Comparison of ENCODE assay signal across 8 cellular contexts in genomic region chr5:99104538-99105132, GRCh38.
DNase-seq lines count a peak whose midpoint lies in the region; ATAC-seq and TF ChIP-seq lines count a peak whose summit lies in the region.

No MANE protein-coding gene starts in this region.

- H3K27me3 ChIP-seq in upper lobe of right lung: no peaks in the 10 kb centered on the region

- no peaks in the 10 kb centered on the region for H3K36me3 Mint-ChIP-seq in WTC11
- H3K36me3 Mint-ChIP-seq in activated naive CD8-positive, alpha-beta T cell treated with anti-CD3 and anti-CD28 coated beads for 36 hours: no peaks in the 10 kb centered on the region

- no peaks in the 10 kb centered on the region for H3K9me3 ChIP-seq in upper lobe of right lung

- H3K27ac ChIP-seq in upper lobe of right lung: no peak overlapping the region

- no peaks in the 10 kb centered on the region for H3K36me3 ChIP-seq in upper lobe of right lung

- CTCF ChIA-PET in AG04449 (lab: Yijun Ruan, JAX) (interaction anchor here (0.7 to 3.2 kb wide), 10 partner anchors 8 to 54 kb away, joined by 3 to 12 read pairs (median 4); no protein-coding TSS in a partner anchor), WTC11 (lab: Charles Lee) (interaction anchor here (0.6 to 1.3 kb wide), 45 partner anchors 8 to 1604 kb away, joined by 3 to 14 read pairs (median 4); no protein-coding TSS in a partner anchor)

- no peaks in the 10 kb centered on the region for H3K4me1 ChIP-seq in upper lobe of right lung

- no peaks in the 10 kb centered on the region for H3K4me1 Mint-ChIP-seq in WTC11
- no peaks in the 10 kb centered on the region for H3K4me1 Mint-ChIP-seq in activated naive CD8-positive, alpha-beta T cell treated with anti-CD3 and anti-CD28 coated beads for 36 hours

- H3K27me3 Mint-ChIP-seq in WTC11 (ENCODE audit: low read depth): no peaks in the 10 kb centered on the region
- no peaks in the 10 kb centered on the region for H3K27me3 Mint-ChIP-seq in activated naive CD8-positive, alpha-beta T cell treated with anti-CD3 and anti-CD28 coated beads for 36 hours

- no peak overlapping the region for H3K27ac Mint-ChIP-seq in WTC11
- H3K27ac Mint-ChIP-seq in activated naive CD8-positive, alpha-beta T cell treated with anti-CD3 and anti-CD28 coated beads for 36 hours: no peak overlapping the region

- no peak for DNase-seq in AG04449 (ENCODE audit: low read depth, low spot score)
- peak; percentile 54 for DNase-seq in NCI-H2029 treated with DMSO at 0.1 percent for 48 hours (lab: John Stamatoyannopoulos, UW)
- no peak for DNase-seq in WTC11 (ENCODE audit: low spot score)
- peak; percentile 43 for DNase-seq in iPS-NIHi11 (ENCODE audit: low spot score)
- no peak for DNase-seq in upper lobe of right lung
- DNase-seq in activated naive CD8-positive, alpha-beta T cell treated with anti-CD3 and anti-CD28 coated beads for 36 hours: no peak
- no peak for DNase-seq in activated effector memory CD4-positive, alpha-beta T cell treated with anti-CD3 and anti-CD28 coated beads, Interleukin-2, amount 50 U/mL, for 16 hours

- no peaks in the 10 kb centered on the region for H3K9me3 Mint-ChIP-seq in WTC11
- no peaks in the 10 kb centered on the region for H3K9me3 Mint-ChIP-seq in activated naive CD8-positive, alpha-beta T cell treated with anti-CD3 and anti-CD28 coated beads for 36 hours

- POLR2A ChIA-PET in AG04449 (lab: Yijun Ruan, JAX): interaction anchor here (0.5 kb wide), 1 partner anchor 16 kb away, joined by 3 read pairs; no protein-coding TSS in a partner anchor
- POLR2A ChIA-PET in WTC11 (lab: Charles Lee): interaction anchor here (0.6 kb wide), 1 partner anchor 48 kb away, joined by 3 read pairs; no protein-coding TSS in a partner anchor

- no peak overlapping the region for H3K4me3 Mint-ChIP-seq in WTC11
- H3K4me3 Mint-ChIP-seq in activated naive CD8-positive, alpha-beta T cell treated with anti-CD3 and anti-CD28 coated beads for 36 hours: no peak overlapping the region

- TF ChIP-seq CTCF in AG04449 (IDR thresholded peaks at IDR 0.05; ENCODE audit: insufficient read depth, low read length, missing control alignments) (peak; percentile 23), WTC11 (IDR thresholded peaks at IDR 0.05) (peak; percentile 30; the same call in 1 of the 2 replicates), upper lobe of right lung (IDR thresholded peaks at IDR 0.05) (peak; percentile 67)

- ATAC-seq in GM18517 (IDR thresholded peaks at IDR 0.05; ENCODE audit: unreplicated experiment): peak; percentile 54
- peak; percentile 47; the same call in 1 of the 2 replicates for ATAC-seq in WTC11
- peak; percentile 53 for ATAC-seq in upper lobe of right lung

- no peak overlapping the region for H3K4me3 ChIP-seq in AG04449 (ENCODE audit: low read depth, low read length)
- H3K4me3 ChIP-seq in upper lobe of right lung: no peak overlapping the region

- intact Hi-C loops in upper lobe of right lung (cut with DNase I): no loop called here

TF ChIP-seq in WTC11, 78 proteins besides CTCF, POLR2A, EP300 and RAD21:
- no peak for TF ChIP-seq CBFB (CRISPR knock-in tag; IDR thresholded peaks at IDR 0.05; ENCODE audit: low read depth)
- no peak for TF ChIP-seq ZNF671 (CRISPR knock-in tag; IDR thresholded peaks at IDR 0.05)
- TF ChIP-seq EMX1 (CRISPR knock-in tag; IDR thresholded peaks at IDR 0.05): no peak
- no peak for TF ChIP-seq MAX (CRISPR knock-in tag; IDR thresholded peaks at IDR 0.05)
- TF ChIP-seq TEAD4 (CRISPR knock-in tag; IDR thresholded peaks at IDR 0.05): no peak
- TF ChIP-seq TEAD1 (CRISPR knock-in tag; IDR thresholded peaks at IDR 0.05): no peak
- no peak for TF ChIP-seq MLX (CRISPR knock-in tag; IDR thresholded peaks at IDR 0.05)
- TF ChIP-seq AFF4 (CRISPR knock-in tag; IDR thresholded peaks at IDR 0.05; ENCODE audit: borderline replicate concordance): no peak
- no peak for TF ChIP-seq JUN (CRISPR knock-in tag; IDR thresholded peaks at IDR 0.05)
- no peak for TF ChIP-seq ZNF281 (CRISPR knock-in tag; IDR thresholded peaks at IDR 0.05)
- no peak for TF ChIP-seq NR3C1 (CRISPR knock-in tag; conservative IDR thresholded peaks at IDR 0.05; ENCODE audit: low read depth)
- no peak for TF ChIP-seq ZNF416 (CRISPR knock-in tag; IDR thresholded peaks at IDR 0.05)
- TF ChIP-seq NFYB (CRISPR knock-in tag; conservative IDR thresholded peaks at IDR 0.05; ENCODE audit: low read depth): no peak

Comparison
In these comparisons a context has a peak if more than half of its experiments do, and no peak if none do; other contexts are left out.
1. DNase-seq: peak in NCI-H2029 treated with DMSO at 0.1 percent for 48 hours (single experiment) and iPS-NIHi11 (single experiment); none in AG04449 (single experiment), WTC11 (single experiment), upper lobe of right lung (single experiment), activated naive CD8-positive, alpha-beta T cell treated with anti-CD3 and anti-CD28 coated beads for 36 hours (single experiment) and activated effector memory CD4-positive, alpha-beta T cell treated with anti-CD3 and anti-CD28 coated beads, Interleukin-2, amount 50 U/mL, for 16 hours (single experiment).
2. Peak in every context shown above with its lines, with median percentiles within 50 percentile points of each other: CTCF ChIP-seq and ATAC-seq.